30 cellular contexts compared by ENCODE assay signal in genomic region chr7:130112662-130113425, GRCh38. TPM values are rescaled to one million over a fixed set of nuclear protein-coding genes. Genes with fewer than 3 reads are reported as not detected.
A peak's percentile ranks its signal among the peaks of the same experiment; 100 is the strongest.
DNase-seq lines count a peak whose midpoint lies in the region; ATAC-seq, FAIRE-seq and TF ChIP-seq lines count a peak whose summit lies in the region.
"Had no signal": no experiment of that assay in that cellular context is flagged by ENCODE, and none has a peak within 500 bp of the region (broad histone marks: within the 10 kb centered on the region; RNA-seq: fewer than 3 reads in every experiment).

No MANE protein-coding gene starts in this region.

- no peaks in the 10 kb centered on the region; the same call in 1 of the 2 replicates for H3K36me3 ChIP-seq in OCI-LY7 (ENCODE audit: insufficient read depth, low read length)
- H3K36me3 ChIP-seq in liver (ENCODE audit: control insufficient read depth in 4 of 4, insufficient read depth in 3 of 4, low read depth in 1 of 4, low read length in 3 of 4), result peaks cover 0 to 6% (median 0%) of the 10 kb centered on the region in 4 donors
- H3K36me3 ChIP-seq in small intestine (ENCODE audit: control insufficient read depth in 2 of 2, insufficient read depth in 2 of 2, low read length in 2 of 2), result peaks cover 0 to 3% of the 10 kb centered on the region in 2 donors
- H3K36me3 ChIP-seq: gastroesophageal sphincter, HAP-1, left lung had no signal

- TF ChIP-seq RAD21 in liver (IDR thresholded peaks at IDR 0.05), result no peak

- no peaks in the 10 kb centered on the region for H3K79me2 ChIP-seq in OCI-LY7 (ENCODE audit: insufficient read depth, low read depth, low read length)

- POLR2A ChIA-PET in OCI-LY7 (lab: Charles Lee), result interaction anchor here (0.7 to 1.0 kb wide), 2 partner anchors 21 to 33 kb away, joined by 3 read pairs; no protein-coding TSS in a partner anchor

- CTCF ChIA-PET in Calu3 (lab: Charles Lee) (interaction anchor here (1.5 kb wide), 2 partner anchors 25 to 41 kb away, joined by 3 to 5 read pairs; no protein-coding TSS in a partner anchor), OCI-LY7 (lab: Charles Lee; ENCODE audit: unreplicated experiment) (no interaction called here)

- BruUV-seq in Calu3 (replicated peaks; lab: Mats Ljungman, UMichigan) (no TSS peak), OCI-LY7 (replicated peaks; lab: Mats Ljungman, UMichigan) (no TSS peak)

- H3K27me3 ChIP-seq in liver (ENCODE audit: control insufficient read depth in 4 of 4, insufficient read depth in 4 of 4, low read length in 3 of 4), result no peaks in the 10 kb centered on the region
- no peaks in the 10 kb centered on the region for H3K27me3 ChIP-seq in small intestine (ENCODE audit: control insufficient read depth in 2 of 2, insufficient read depth in 2 of 2, low read length in 2 of 2)
- H3K27me3 ChIP-seq: gastroesophageal sphincter, left lung, suprapubic skin had no signal

- H2AFZ ChIP-seq in OCI-LY7 (ENCODE audit: low read length), result no peak overlapping the region

- H3K27ac ChIP-seq in OCI-LY7 (ENCODE audit: low read depth, low read length, poor library complexity, severe bottlenecking) (no peak overlapping the region), liver (ENCODE audit: low read depth in 1 of 2, low read length in 2 of 2) (peak overlapping the region; percentile 39 to 60), small intestine (ENCODE audit: low read depth in 1 of 2, low read length in 1 of 2) (no peak overlapping the region)
- H3K27ac ChIP-seq: gastroesophageal sphincter, left lung, suprapubic skin, WERI-Rb-1 had no signal

- H3K4me3 ChIP-seq in OCI-LY7 (ENCODE audit: low read depth, low read length, poor library complexity, severe bottlenecking), result no peak overlapping the region
- H3K4me3 ChIP-seq in liver (ENCODE audit: low read depth in 1 of 3, low read length in 3 of 3), result peak overlapping the region in 2 of 3 donors; percentile 41 to 51
- H3K4me3 ChIP-seq in small intestine (ENCODE audit: low read depth in 1 of 2, low read length in 2 of 2), result no peak overlapping the region
- H3K4me3 ChIP-seq: gastroesophageal sphincter, HAP-1, left lung, suprapubic skin had no signal

- peaks cover 18% of the 10 kb centered on the region for H3K4me1 ChIP-seq in OCI-LY7 (ENCODE audit: insufficient read depth, low read length, poor library complexity, severe bottlenecking)
- H3K4me1 ChIP-seq in liver (ENCODE audit: control insufficient read depth in 4 of 4, insufficient read depth in 4 of 4, low read length in 3 of 4), result peaks cover 8 to 31% (median 21%) of the 10 kb centered on the region in 4 donors
- peaks cover 0 to 2% of the 10 kb centered on the region in 2 donors for H3K4me1 ChIP-seq in small intestine (ENCODE audit: control insufficient read depth in 2 of 2, insufficient read depth in 1 of 2, low read depth in 1 of 2, low read length in 1 of 2)
- H3K4me1 ChIP-seq: gastroesophageal sphincter, HAP-1, left lung, suprapubic skin had no signal

- peak overlapping the region; percentile 55; the same call in 1 of the 2 replicates for H3K4me2 ChIP-seq in OCI-LY7 (ENCODE audit: low read length)

- no peaks in the 10 kb centered on the region for H3K9me3 ChIP-seq in OCI-LY7 (ENCODE audit: low read length)
- no peaks in the 10 kb centered on the region for H3K9me3 ChIP-seq in liver (ENCODE audit: control insufficient read depth in 4 of 4, low read length in 3 of 4)
- no peaks in the 10 kb centered on the region for H3K9me3 ChIP-seq in small intestine (ENCODE audit: control insufficient read depth, low read depth)
- H3K9me3 ChIP-seq: gastroesophageal sphincter, HAP-1, left lung, suprapubic skin had no signal

- H3K27ac Mint-ChIP-seq in Calu3 (ENCODE audit: unreplicated experiment), result no peak overlapping the region
- H3K27ac Mint-ChIP-seq: activated CD4-positive, alpha-beta T cell treated with anti-CD3 and anti-CD28 coated beads, Interleukin-2, amount 10 ng/mL, durations not matched to agents 24 days and 14 days; activated naive CD8-positive, alpha-beta T cell had no signal

- DNase-seq in Calu3 (no peak), OCI-LY7 (ENCODE audit: low spot score) (no peak), small intestine (peak; percentile 29)
- DNase-seq: ACHN; activated CD4-positive, alpha-beta T cell treated with anti-CD3 and anti-CD28 coated beads, Interleukin-2, amount 10 ng/mL, durations not matched to agents 24 days and 14 days; activated CD8-positive, alpha-beta memory T cell treated with anti-CD3 and anti-CD28 coated beads for 24 hours; anterior cingulate cortex; DMS53; effector CD8-positive, alpha-beta T cell; left lung; mesenchymal stem cell; NCI-H1048; NCI-H1694; NCI-H446; NCI-H82; occipital lobe; SIG-M5; stimulated activated naive CD4-positive, alpha-beta T cell; T-helper 9 cell; WERI-Rb-1 had no signal

- H3K27me3 Mint-ChIP-seq in Calu3 (ENCODE audit: unreplicated experiment), result no peaks in the 10 kb centered on the region
- H3K27me3 Mint-ChIP-seq: activated CD4-positive, alpha-beta T cell treated with anti-CD3 and anti-CD28 coated beads, Interleukin-2, amount 10 ng/mL, durations not matched to agents 24 days and 14 days; activated naive CD8-positive, alpha-beta T cell; IgD-negative memory B cell had no signal

- H3K9me2 ChIP-seq in OCI-LY7 (ENCODE audit: insufficient read depth, low read length), result no peaks in the 10 kb centered on the region

- no peaks in the 10 kb centered on the region for H3K36me3 Mint-ChIP-seq in Calu3 (ENCODE audit: insufficient read depth, unreplicated experiment)

- H3K9ac ChIP-seq in liver (ENCODE audit: low read depth in 1 of 2, low read length in 2 of 2), result peak overlapping the region in 1 of 2 donors; percentile 40

- H3K4me1 Mint-ChIP-seq in Calu3 (ENCODE audit: low read depth, unreplicated experiment), result peaks cover 32% of the 10 kb centered on the region

- H3K9me3 Mint-ChIP-seq in Calu3 (ENCODE audit: low read depth, unreplicated experiment), result no peaks in the 10 kb centered on the region
- H3K9me3 Mint-ChIP-seq: activated CD4-positive, alpha-beta T cell treated with anti-CD3 and anti-CD28 coated beads, Interleukin-2, amount 10 ng/mL, durations not matched to agents 24 days and 14 days had no signal

- TF ChIP-seq CTCF in Calu3 (IDR thresholded peaks at IDR 0.05; ENCODE audit: unreplicated experiment), result no peak
- no peak for TF ChIP-seq CTCF in OCI-LY7 (conservative IDR thresholded peaks at IDR 0.05; ENCODE audit: low read length)
- no peak for TF ChIP-seq CTCF in liver (IDR thresholded peaks at IDR 0.05; ENCODE audit: low read depth, low read length, missing input control)

- no peak for FAIRE-seq in small intestine (lab: Jason Lieb, UNC)
- FAIRE-seq: bronchial epithelial cell had no signal

- ATAC-seq in GM19035 (IDR thresholded peaks at IDR 0.05; ENCODE audit: unreplicated experiment), result no peak
- no peak for ATAC-seq in HG02642 (IDR thresholded peaks at IDR 0.05; ENCODE audit: poor library complexity, unreplicated experiment)
- ATAC-seq in HG02938 (IDR thresholded peaks at IDR 0.05; ENCODE audit: unreplicated experiment), result no peak
- ATAC-seq: gastroesophageal sphincter, left lung had no signal

- H3K4me3 Mint-ChIP-seq in Calu3 (ENCODE audit: low read depth, unreplicated experiment), result peak overlapping the region; percentile 38
- H3K4me3 Mint-ChIP-seq: activated CD4-positive, alpha-beta T cell treated with anti-CD3 and anti-CD28 coated beads, Interleukin-2, amount 10 ng/mL, durations not matched to agents 24 days and 14 days; activated naive CD8-positive, alpha-beta T cell had no signal

- WGBS in liver, result 39% methylated on average over 4 of the region's 4 CpGs
- 36 to 62% (median 50%) methylated on average over 4 of the region's 4 CpGs for WGBS in small intestine, 3 donors

- no peaks in the 10 kb centered on the region for H4K20me1 ChIP-seq in OCI-LY7 (ENCODE audit: insufficient read depth, low read length)

- intact Hi-C loops in Calu3 (cut with micrococcal nuclease; ENCODE audit: unreplicated experiment), result loop anchor here (5.0 kb wide), 1 partner anchor 41 kb away; the partner anchor contains the start of gene KLHDC10
- intact Hi-C loops in OCI-LY7 (cut with micrococcal nuclease; ENCODE audit: unreplicated experiment), result no loop called here

TF ChIP-seq in liver, 16 proteins besides CTCF, POLR2A, EP300 and RAD21:
- no peak for TF ChIP-seq NR2F2 (IDR thresholded peaks at IDR 0.05)
- TF ChIP-seq MAX (IDR thresholded peaks at IDR 0.05), result peak; percentile 11
- TF ChIP-seq TAF1 (conservative IDR thresholded peaks at IDR 0.05), result no peak
- TF ChIP-seq, protein P1, sequence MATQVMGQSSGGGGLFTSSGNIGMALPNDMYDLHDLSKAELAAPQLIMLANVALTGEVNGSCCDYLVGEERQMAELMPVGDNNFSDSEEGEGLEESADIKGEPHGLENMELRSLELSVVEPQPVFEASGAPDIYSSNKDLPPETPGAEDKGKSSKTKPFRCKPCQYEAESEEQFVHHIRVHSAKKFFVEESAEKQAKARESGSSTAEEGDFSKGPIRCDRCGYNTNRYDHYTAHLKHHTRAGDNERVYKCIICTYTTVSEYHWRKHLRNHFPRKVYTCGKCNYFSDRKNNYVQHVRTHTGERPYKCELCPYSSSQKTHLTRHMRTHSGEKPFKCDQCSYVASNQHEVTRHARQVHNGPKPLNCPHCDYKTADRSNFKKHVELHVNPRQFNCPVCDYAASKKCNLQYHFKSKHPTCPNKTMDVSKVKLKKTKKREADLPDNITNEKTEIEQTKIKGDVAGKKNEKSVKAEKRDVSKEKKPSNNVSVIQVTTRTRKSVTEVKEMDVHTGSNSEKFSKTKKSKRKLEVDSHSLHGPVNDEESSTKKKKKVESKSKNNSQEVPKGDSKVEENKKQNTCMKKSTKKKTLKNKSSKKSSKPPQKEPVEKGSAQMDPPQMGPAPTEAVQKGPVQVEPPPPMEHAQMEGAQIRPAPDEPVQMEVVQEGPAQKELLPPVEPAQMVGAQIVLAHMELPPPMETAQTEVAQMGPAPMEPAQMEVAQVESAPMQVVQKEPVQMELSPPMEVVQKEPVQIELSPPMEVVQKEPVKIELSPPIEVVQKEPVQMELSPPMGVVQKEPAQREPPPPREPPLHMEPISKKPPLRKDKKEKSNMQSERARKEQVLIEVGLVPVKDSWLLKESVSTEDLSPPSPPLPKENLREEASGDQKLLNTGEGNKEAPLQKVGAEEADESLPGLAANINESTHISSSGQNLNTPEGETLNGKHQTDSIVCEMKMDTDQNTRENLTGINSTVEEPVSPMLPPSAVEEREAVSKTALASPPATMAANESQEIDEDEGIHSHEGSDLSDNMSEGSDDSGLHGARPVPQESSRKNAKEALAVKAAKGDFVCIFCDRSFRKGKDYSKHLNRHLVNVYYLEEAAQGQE (IDR thresholded peaks at IDR 0.05), result no peak

RNA-seq across cellular contexts. Expression of gene KLHDC10, which starts 42.5 kb away (rescaled TPM):
- 28.5 and 35.3 TPM in 2 replicates for total RNA-seq in Calu3 (2022)
- total RNA-seq in OCI-LY7 (2014; rRNA removed; shearing (Covaris generic)), result 15.9 and 24.1 TPM in 2 replicates
- total RNA-seq in OCI-LY7 (2022), result 16.7 and 21.2 TPM in 2 replicates
- total RNA-seq in liver, result 10 to 100 TPM; 24.0 to 31.2 TPM
- polyA plus RNA-seq in liver, result 10 to 100 TPM; 10.8 TPM
- 10 to 100 TPM in 1 of 3 donors, 1 to 10 TPM in 2; 7.0 to 16.3 (median 7.8) TPM for polyA plus RNA-seq in small intestine

Comparison
In these comparisons a context has a peak if more than half of its experiments do, and no peak if none do; other contexts are left out.
1. H3K27ac ChIP-seq: peak in liver (2 of 2); none in OCI-LY7 (single experiment) and small intestine (0 of 2).
2. H3K4me3 ChIP-seq: peak in liver (2 of 3); none in OCI-LY7 (single experiment) and small intestine (0 of 2).